ENCODE assay signal across 10 cellular contexts in the genomic region with DNA sequence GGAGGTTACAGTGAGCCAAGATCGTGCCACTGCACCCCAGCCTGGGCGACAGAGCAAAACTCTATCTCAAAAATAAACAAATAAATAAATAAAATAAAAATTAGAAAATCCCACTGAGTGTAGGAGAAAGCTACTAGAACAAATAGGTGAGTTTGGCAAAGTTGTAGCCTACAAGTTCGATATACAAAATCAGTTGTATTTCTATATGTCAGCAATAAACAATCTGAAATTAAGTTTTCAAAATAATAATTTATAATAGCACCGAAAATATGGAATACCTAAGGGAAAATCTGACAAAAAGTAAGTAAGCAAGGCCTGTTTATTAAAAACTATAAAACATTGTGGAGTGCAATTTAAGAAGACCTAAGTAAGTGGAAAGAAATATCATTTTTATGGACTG. TPM values are rescaled to one million over a fixed set of nuclear protein-coding genes. Genes with fewer than 3 reads are reported as not detected.
"Had no signal": no experiment of that assay in that cellular context is flagged by ENCODE, and none has a peak within 500 bp of the region (broad histone marks: within the 10 kb centered on the region; RNA-seq: fewer than 3 reads in every experiment).

No MANE protein-coding gene starts in this region.

- H2AFZ ChIP-seq: GM23338 had no signal

- DNase-seq: H9, HCEC 1CT, IMR-90, KBM-7 had no signal

- H3K9ac ChIP-seq: KMS-11 had no signal

- ATAC-seq: GM23338 had no signal

- H3K27ac ChIP-seq: HL-60, KMS-11 had no signal

- H3K4me2 ChIP-seq: GM23338, KMS-11 had no signal

- FAIRE-seq: H1, H54 had no signal

- H3K4me3 ChIP-seq: GM23338 had no signal

RNA-seq across cellular contexts. Expression of a gene that starts 5.1 kb away (rescaled TPM):
- total RNA-seq: GM23338, H1, H9, HT1080, IMR-90 had no signal
- polyA plus RNA-seq: GM23338, H1, IMR-90 had no signal

RNA-seq across cellular contexts. Expression of a gene that starts 27.1 kb away (rescaled TPM):
- total RNA-seq: GM23338, H1, H9, HT1080, IMR-90 had no signal
- polyA plus RNA-seq: GM23338, H1, IMR-90 had no signal

RNA-seq across cellular contexts. Expression of a gene that starts 42.7 kb away (rescaled TPM):
- total RNA-seq: GM23338, H1, H9, HT1080, IMR-90 had no signal
- polyA plus RNA-seq: GM23338, H1, IMR-90 had no signal

RNA-seq across cellular contexts. Expression of a gene that starts 54.9 kb away (rescaled TPM):
- total RNA-seq: GM23338, H1, H9, HT1080, IMR-90 had no signal
- polyA plus RNA-seq: GM23338, H1, IMR-90 had no signal
